ENCODE assay signal across 26 cellular contexts in the genomic region with DNA sequence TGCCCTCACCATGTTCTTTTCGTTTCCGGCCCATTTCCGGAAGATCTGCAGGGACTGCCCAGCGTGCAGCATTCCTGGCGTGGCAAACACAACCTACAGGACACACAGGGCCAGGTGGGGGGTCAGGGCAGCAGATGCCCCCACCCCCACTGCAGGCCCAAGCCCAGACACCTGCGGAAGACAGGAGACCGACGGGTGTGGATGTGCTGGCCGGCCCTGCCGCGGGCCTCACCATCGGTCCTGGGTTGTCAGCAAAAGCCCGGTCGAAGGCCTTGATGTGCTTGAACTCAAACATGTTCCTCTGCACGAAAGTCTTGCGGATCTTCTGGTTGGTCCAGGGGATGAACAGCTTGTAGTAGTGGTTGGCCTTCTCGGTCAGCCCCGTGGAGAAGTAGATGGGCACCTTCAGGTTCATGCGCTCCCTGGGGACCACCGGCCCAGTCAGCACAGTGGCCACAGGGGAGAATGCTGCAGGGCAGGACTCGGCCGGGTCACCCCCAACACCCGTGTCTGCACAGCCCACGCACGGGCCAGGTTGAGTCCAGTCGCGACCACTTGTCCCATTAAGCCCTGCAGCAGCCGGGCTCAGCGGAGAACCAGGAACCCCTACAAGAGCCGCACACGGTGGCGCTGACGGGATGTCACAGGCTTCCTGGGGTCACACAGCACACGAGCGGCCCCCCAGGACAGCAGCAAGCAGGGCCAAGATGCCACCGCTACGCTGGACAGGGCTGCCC. TPM values are rescaled to one million over a fixed set of nuclear protein-coding genes. Genes with fewer than 3 reads are reported as not detected.
DNase-seq lines count a peak whose midpoint lies in the region; ATAC-seq, FAIRE-seq and TF ChIP-seq lines count a peak whose summit lies in the region.
"Had no signal": no experiment of that assay in that cellular context is flagged by ENCODE, and none has a peak within 500 bp of the region (broad histone marks: within the 10 kb centered on the region; RNA-seq: fewer than 3 reads in every experiment).

No MANE protein-coding gene starts in this region.

- peak overlapping the region in 1 of 2 experiments; percentile 3; a peak in 1 of 4 replicates for H3K9ac ChIP-seq in K562 (ENCODE audit: insufficient read depth in 1 of 2, low read depth in 2 of 2, low read length in 2 of 2)
- H3K9ac ChIP-seq: BLaER1 treated with 17β-estradiol and CSF1 and Interleukin-3, amounts not matched to agents 10 nM and 100 nM had no signal

- CTCF ChIA-PET in CD4-positive, alpha-beta T cell (lab: Charles Lee) = no interaction called here
- CTCF ChIA-PET in K562 (lab: Yijun Ruan, JAX; ENCODE audit: low intra/inter-chr PET ratio) = no interaction called here
- CTCF ChIA-PET in activated naive CD4-positive, alpha-beta T cell treated with anti-CD3 and anti-CD28 coated beads for 36 hours (lab: Charles Lee) = interaction anchor here (0.9 kb wide), 1 partner anchor 191 kb away, joined by 3 read pairs; no protein-coding TSS in a partner anchor

- H3K27me3 Mint-ChIP-seq in CD4-positive, alpha-beta T cell = no peaks in the 10 kb centered on the region
- H3K27me3 Mint-ChIP-seq in progenitor cell of endocrine pancreas = no peaks in the 10 kb centered on the region
- H3K27me3 Mint-ChIP-seq in activated naive CD4-positive, alpha-beta T cell treated with anti-CD3 and anti-CD28 coated beads for 36 hours (ENCODE audit: low read depth) = no peaks in the 10 kb centered on the region
- H3K27me3 Mint-ChIP-seq: CD4-positive, alpha-beta memory T cell had no signal

- H3K9me1 ChIP-seq in K562 (ENCODE audit: control insufficient read depth, insufficient read depth, low read length) = no peaks in the 10 kb centered on the region

- H3K9me3 ChIP-seq in CD4-positive, alpha-beta T cell (ENCODE audit: control insufficient read depth, low read length) = no peaks in the 10 kb centered on the region
- no peaks in the 10 kb centered on the region for H3K9me3 ChIP-seq in K562 (replicated peaks; ENCODE audit: control insufficient read depth, insufficient read depth, low read depth, low read length)
- H3K9me3 ChIP-seq: A549; BLaER1 treated with 17β-estradiol and CSF1 and Interleukin-3, amounts not matched to agents 10 nM and 100 nM had no signal

- no peak overlapping the region for H3K27ac ChIP-seq in CD4-positive, alpha-beta T cell (ENCODE audit: low read depth, low read length)
- no peak overlapping the region for H3K27ac ChIP-seq in K562 (ENCODE audit: extremely low read depth, low read depth, low read length)
- H3K27ac ChIP-seq: A549; BLaER1 treated with 17β-estradiol and CSF1 and Interleukin-3, amounts not matched to agents 10 nM and 100 nM had no signal

- WGBS in K562 (ENCODE audit: insufficient coverage, low coverage, missing lambda C conversion rate) = 93% methylated on average over 37 of the region's 37 CpGs

- no peak for DNase-seq in CD4-positive, alpha-beta T cell
- no peak for DNase-seq in NB4 (ENCODE audit: low read depth)
- DNase-seq in K562 (ENCODE audit: extremely low read depth in 1 of 4, low spot score in 3 of 4) = no peak
- DNase-seq in progenitor cell of endocrine pancreas (ENCODE audit: low spot score, unreplicated experiment) = no peak
- DNase-seq in NCI-H1436 (lab: John Stamatoyannopoulos, UW) = no peak
- DNase-seq in activated naive CD4-positive, alpha-beta T cell treated with anti-CD3 and anti-CD28 coated beads for 36 hours = no peak
- DNase-seq in NCI-H2196 treated with DMSO at 0.1 percent for 48 hours (lab: John Stamatoyannopoulos, UW; ENCODE audit: unreplicated experiment) = no peak
- DNase-seq: AML-193; CD4-positive, alpha-beta memory T cell; COR-L47; DMS79; EL; GDM1; KBM-7; NCI-H1694; NCI-H2029 treated with DMSO at 0.1 percent for 48 hours; NCI-H2227 treated with DMSO at 0.1 percent for 48 hours; NCI-H69; SHP77 treated with DMSO at 0.1 percent for 48 hours; SW 1271 had no signal

- peak overlapping the region; percentile 45 for H3K4me3 Mint-ChIP-seq in CD4-positive, alpha-beta T cell
- no peak overlapping the region for H3K4me3 Mint-ChIP-seq in progenitor cell of endocrine pancreas (ENCODE audit: low read depth)
- H3K4me3 Mint-ChIP-seq in activated naive CD4-positive, alpha-beta T cell treated with anti-CD3 and anti-CD28 coated beads for 36 hours = no peak overlapping the region

- peaks cover 24 to 88% of the 10 kb centered on the region in 2 experiments for H3K4me1 ChIP-seq in K562 (replicated peaks in 1 of 2; ENCODE audit: control insufficient read depth in 2 of 2, insufficient read depth in 2 of 2, low read length in 2 of 2)

- no peak overlapping the region for H3K4me3 ChIP-seq in NB4 (ENCODE audit: low read depth, low read length)
- H3K4me3 ChIP-seq in K562 = no peak overlapping the region
- H3K4me3 ChIP-seq: A549; BLaER1 treated with 17β-estradiol and CSF1 and Interleukin-3, amounts not matched to agents 10 nM and 100 nM had no signal

- H2AFZ ChIP-seq in K562 (ENCODE audit: low read depth, low read length) = no peak overlapping the region

- H3K9me3 Mint-ChIP-seq in CD4-positive, alpha-beta T cell = no peaks in the 10 kb centered on the region
- H3K9me3 Mint-ChIP-seq in progenitor cell of endocrine pancreas (ENCODE audit: low read depth) = no peaks in the 10 kb centered on the region
- no peaks in the 10 kb centered on the region for H3K9me3 Mint-ChIP-seq in activated naive CD4-positive, alpha-beta T cell treated with anti-CD3 and anti-CD28 coated beads for 36 hours
- H3K9me3 Mint-ChIP-seq: CD4-positive, alpha-beta memory T cell had no signal

- H4K20me1 ChIP-seq in K562 (replicated peaks; ENCODE audit: control insufficient read depth, insufficient read depth, low read length) = peaks cover 11% of the 10 kb centered on the region

- H3K27me3 ChIP-seq in CD4-positive, alpha-beta T cell (ENCODE audit: control insufficient read depth, insufficient read depth, low read length) = no peaks in the 10 kb centered on the region
- no peaks in the 10 kb centered on the region for H3K27me3 ChIP-seq in K562 (ENCODE audit: control insufficient read depth in 2 of 2, insufficient read depth in 2 of 2, low read length in 2 of 2)
- H3K27me3 ChIP-seq: BLaER1 treated with 17β-estradiol and CSF1 and Interleukin-3, amounts not matched to agents 10 nM and 100 nM had no signal

- intact Hi-C loops in CD4-positive, alpha-beta T cell (cut with DNase I, micrococcal nuclease) = no loop called here
- intact Hi-C loops in K562 (cut with micrococcal nuclease) = no loop called here
- intact Hi-C loops in activated naive CD4-positive, alpha-beta T cell treated with anti-CD3 and anti-CD28 coated beads for 36 hours (cut with micrococcal nuclease) = no loop called here

- POLR2A ChIA-PET in CD4-positive, alpha-beta T cell (lab: Charles Lee) = no interaction called here
- POLR2A ChIA-PET in K562 (lab: Yijun Ruan, JAX) = interaction anchor here (0.6 to 2.4 kb wide), 6 partner anchors 9 to 128 kb away, joined by 3 to 9 read pairs (median 4); no protein-coding TSS in a partner anchor

- TF ChIP-seq RAD21 in K562 (CRISPR knock-in tag; conservative IDR thresholded peaks at IDR 0.05 in 1 of 2, IDR thresholded peaks at IDR 0.05 in 1 of 2) = no peak

- H3K27ac Mint-ChIP-seq in CD4-positive, alpha-beta T cell = no peak overlapping the region
- H3K27ac Mint-ChIP-seq in progenitor cell of endocrine pancreas = peak overlapping the region; percentile 62
- no peak overlapping the region for H3K27ac Mint-ChIP-seq in activated naive CD4-positive, alpha-beta T cell treated with anti-CD3 and anti-CD28 coated beads for 36 hours

- H3K4me2 ChIP-seq in K562 (ENCODE audit: insufficient read depth, low read length) = no peak overlapping the region
- H3K4me2 ChIP-seq: A549; BLaER1 treated with 17β-estradiol and CSF1 and Interleukin-3, amounts not matched to agents 10 nM and 100 nM had no signal

- peak; percentile 6 for TF ChIP-seq POLR2A in NB4 (IDR thresholded peaks at IDR 0.05; ENCODE audit: extremely low read depth, insufficient read length)
- TF ChIP-seq POLR2A in K562 (conservative IDR thresholded peaks at IDR 0.05) = no peak; the same call in 1 of the 2 replicates

- in situ Hi-C loops in K562 (cut with MboI) = no loop called here

- H3K79me2 ChIP-seq in K562 (ENCODE audit: control insufficient read depth, insufficient read depth, low read length) = peaks cover 37% of the 10 kb centered on the region

- no peak for FAIRE-seq in K562 (lab: Jason Lieb, UNC)
- FAIRE-seq: A549, GM12891, H54 had no signal

- ATAC-seq in CD4-positive, alpha-beta T cell (ENCODE audit: poor library complexity) = no peak
- no peak for ATAC-seq in K562
- ATAC-seq: A549, Panc1 had no signal

- peaks cover 4% of the 10 kb centered on the region for H3K4me1 Mint-ChIP-seq in CD4-positive, alpha-beta T cell (ENCODE audit: low read depth)
- H3K4me1 Mint-ChIP-seq in progenitor cell of endocrine pancreas (ENCODE audit: low read depth) = peaks cover 1% of the 10 kb centered on the region
- H3K4me1 Mint-ChIP-seq in activated naive CD4-positive, alpha-beta T cell treated with anti-CD3 and anti-CD28 coated beads for 36 hours (ENCODE audit: low read depth) = peaks cover 5% of the 10 kb centered on the region

- peaks cover 86% of the 10 kb centered on the region for H3K36me3 ChIP-seq in K562 (ENCODE audit: control insufficient read depth, insufficient read depth, low read length)

- BruUV-seq in K562 (replicated peaks; lab: Mats Ljungman, UMichigan) = no TSS peak

- peaks cover 27% of the 10 kb centered on the region for H3K36me3 Mint-ChIP-seq in CD4-positive, alpha-beta T cell (ENCODE audit: low read depth)
- H3K36me3 Mint-ChIP-seq in progenitor cell of endocrine pancreas (ENCODE audit: insufficient read depth) = peaks cover 2% of the 10 kb centered on the region
- peaks cover 8% of the 10 kb centered on the region for H3K36me3 Mint-ChIP-seq in activated naive CD4-positive, alpha-beta T cell treated with anti-CD3 and anti-CD28 coated beads for 36 hours (ENCODE audit: low read depth)

- TF ChIP-seq EP300 in K562 (IDR thresholded peaks at IDR 0.05; ENCODE audit: low read length) = no peak

- TF ChIP-seq CTCF in CD4-positive, alpha-beta T cell (IDR thresholded peaks at IDR 0.05) = no peak
- TF ChIP-seq CTCF in NB4 (IDR thresholded peaks at IDR 0.05; ENCODE audit: low read depth, low read length) (no peak), K562 (IDR thresholded peaks at IDR 0.05 in 2 of 3, conservative IDR thresholded peaks at IDR 0.05 in 1 of 3; ENCODE audit: insufficient read depth in 2 of 3, low read depth in 1 of 3, low read length in 3 of 3) (no peak), progenitor cell of endocrine pancreas (IDR thresholded peaks at IDR 0.05; ENCODE audit: unreplicated experiment) (no peak)

RNA-seq across cellular contexts. Expression of a gene that starts 5.3 kb away (rescaled TPM):
- 10 to 100 TPM; 18.1 to 19.2 TPM for total RNA-seq in CD4-positive, alpha-beta T cell
- total RNA-seq in K562 (2011; cell fraction: chromatin; rRNA removed; ENCODE audit: low replicate concordance) = 13.3 and 63.1 TPM in 2 replicates
- total RNA-seq in K562 (2011; cell fraction: nucleolus; rRNA removed) = 74.5 and 90.1 TPM in 2 replicates
- 23.2 and 31.2 TPM in 2 replicates for total RNA-seq in K562 (2011; cell fraction: nucleoplasm; rRNA removed)
- total RNA-seq in K562 (2014; rRNA removed) (86.9 and 103 TPM in 2 replicates), K562 (2014; rRNA removed; fragmentation: Illumina TruSeq; extraction: Trizol) (5.6 and 7.0 TPM in 2 replicates), K562 (2015; rRNA removed; fragmentation: Illumina TruSeq; extraction: Trizol) (29.7 and 31.4 TPM in 2 replicates), K562 (2021) (80.1 and 83.0 TPM in 2 replicates), progenitor cell of endocrine pancreas (13.8 and 17.9 TPM in 2 replicates)
- polyA plus RNA-seq in K562 (2011; rRNA removed) (13.6 and 22.4 TPM in 2 replicates), K562 (2014; fragmentation: Illumina TruSeq; extraction: Trizol) (10.5 and 25.1 TPM in 2 replicates), K562 (2014; fragmentation: Nextera tagmentation; extraction: Ambion mirVana) (1 to 10 TPM in 1 of 2 experiments, under 1 TPM in 1; 0.62 to 1.7 TPM), K562 (2014; rRNA removed) (68.5 and 76.0 TPM in 2 replicates)
- polyA plus RNA-seq in K562 (2011; cell fraction: cytosol; rRNA removed) = 29.8 and 137 TPM in 2 replicates
- 41.7 and 71.9 TPM in 2 replicates for polyA plus RNA-seq in K562 (2011; cell fraction: nucleus; rRNA removed)
- 35.1 and 53.3 TPM in 2 replicates for polyA plus RNA-seq in K562 (2012)
- polyA minus RNA-seq in K562 (2011; rRNA and poly(A)+ RNA removed) = 3.5 and 5.7 TPM in 2 replicates
- polyA minus RNA-seq in K562 (2011; cell fraction: cytosol; rRNA and poly(A)+ RNA removed) = 22.0 and 25.8 TPM in 2 replicates
- 33.5 and 38.2 TPM in 2 replicates for polyA minus RNA-seq in K562 (2011; cell fraction: nucleus; rRNA and poly(A)+ RNA removed)
- total RNA-seq in activated naive CD4-positive, alpha-beta T cell treated with anti-CD3 and anti-CD28 coated beads for 36 hours = 10 to 100 TPM; 17.0 to 17.6 TPM

RNA-seq across cellular contexts. Expression of a gene that starts 5.9 kb away (rescaled TPM):
- total RNA-seq in CD4-positive, alpha-beta T cell = 10 to 100 TPM; 45.3 to 46.4 TPM
- total RNA-seq in K562 (2011; cell fraction: chromatin; rRNA removed; ENCODE audit: low replicate concordance) = 140 and 407 TPM in 2 replicates
- total RNA-seq in K562 (2011; cell fraction: nucleolus; rRNA removed) = 278 and 333 TPM in 2 replicates
- total RNA-seq in K562 (2011; cell fraction: nucleoplasm; rRNA removed) = 136 and 156 TPM in 2 replicates
- total RNA-seq in K562 (2014; rRNA removed) = 29.6 and 33.3 TPM in 2 replicates
- total RNA-seq in K562 (2014; rRNA removed; fragmentation: Illumina TruSeq; extraction: Trizol) = 1.9 and 3.5 TPM in 2 replicates
- 14.0 and 15.2 TPM in 2 replicates for total RNA-seq in K562 (2015; rRNA removed; fragmentation: Illumina TruSeq; extraction: Trizol)
- 44.1 and 49.0 TPM in 2 replicates for total RNA-seq in K562 (2021)
- 12.0 and 27.1 TPM in 2 replicates for polyA plus RNA-seq in K562 (2011; rRNA removed)
- 8.5 and 20.8 TPM in 2 replicates for polyA plus RNA-seq in K562 (2011; cell fraction: cytosol; rRNA removed)
- 346 and 462 TPM in 2 replicates for polyA plus RNA-seq in K562 (2011; cell fraction: nucleus; rRNA removed)
- 38.9 and 49.6 TPM in 2 replicates for polyA plus RNA-seq in K562 (2012)
- 7.2 and 11.8 TPM in 2 replicates for polyA plus RNA-seq in K562 (2014; fragmentation: Illumina TruSeq; extraction: Trizol)
- under 1 TPM; 0.01 to 0.06 TPM for polyA plus RNA-seq in K562 (2014; fragmentation: Nextera tagmentation; extraction: Ambion mirVana)
- polyA plus RNA-seq in K562 (2014; rRNA removed) = 43.8 and 44.8 TPM in 2 replicates
- 6.3 and 10.7 TPM in 2 replicates for polyA minus RNA-seq in K562 (2011; rRNA and poly(A)+ RNA removed)
- polyA minus RNA-seq in K562 (2011; cell fraction: cytosol; rRNA and poly(A)+ RNA removed) = 13.7 and 15.3 TPM in 2 replicates
- 42.4 and 46.1 TPM in 2 replicates for polyA minus RNA-seq in K562 (2011; cell fraction: nucleus; rRNA and poly(A)+ RNA removed)
- 111 and 124 TPM in 2 replicates for total RNA-seq in progenitor cell of endocrine pancreas
- 10 to 100 TPM; 24.1 to 25.3 TPM for total RNA-seq in activated naive CD4-positive, alpha-beta T cell treated with anti-CD3 and anti-CD28 coated beads for 36 hours

RNA-seq across cellular contexts. Expression of a gene that starts 10.8 kb away (rescaled TPM):
- total RNA-seq in CD4-positive, alpha-beta T cell = 100 to 1,000 TPM; 130 to 137 TPM
- total RNA-seq in K562 (2011; cell fraction: chromatin; rRNA removed; ENCODE audit: low replicate concordance) = 317 and 866 TPM in 2 replicates
- 565 and 578 TPM in 2 replicates for total RNA-seq in K562 (2011; cell fraction: nucleolus; rRNA removed)
- total RNA-seq in K562 (2011; cell fraction: nucleoplasm; rRNA removed) = 402 and 440 TPM in 2 replicates
- total RNA-seq in K562 (2014; rRNA removed) = 151 and 179 TPM in 2 replicates
- 62.1 and 77.4 TPM in 2 replicates for total RNA-seq in K562 (2014; rRNA removed; fragmentation: Illumina TruSeq; extraction: Trizol)
- total RNA-seq in K562 (2015; rRNA removed; fragmentation: Illumina TruSeq; extraction: Trizol) = 85.4 and 88.8 TPM in 2 replicates
- total RNA-seq in K562 (2021) = 153 and 164 TPM in 2 replicates
- polyA plus RNA-seq in K562 (2011; rRNA removed) = 110 and 164 TPM in 2 replicates
- 195 and 300 TPM in 2 replicates for polyA plus RNA-seq in K562 (2011; cell fraction: cytosol; rRNA removed)
- 663 and 798 TPM in 2 replicates for polyA plus RNA-seq in K562 (2011; cell fraction: nucleus; rRNA removed)
- 151 and 204 TPM in 2 replicates for polyA plus RNA-seq in K562 (2012)
- polyA plus RNA-seq in K562 (2014; fragmentation: Illumina TruSeq; extraction: Trizol) = 143 and 151 TPM in 2 replicates
- 10 to 100 TPM in 1 of 2 experiments, 1 to 10 TPM in 1; 3.6 to 11.8 TPM for polyA plus RNA-seq in K562 (2014; fragmentation: Nextera tagmentation; extraction: Ambion mirVana)
- polyA plus RNA-seq in K562 (2014; rRNA removed) = 183 TPM in 2 replicates
- polyA minus RNA-seq in K562 (2011; rRNA and poly(A)+ RNA removed) = 68.4 and 103 TPM in 2 replicates
- 79.6 and 101 TPM in 2 replicates for polyA minus RNA-seq in K562 (2011; cell fraction: cytosol; rRNA and poly(A)+ RNA removed)
- polyA minus RNA-seq in K562 (2011; cell fraction: nucleus; rRNA and poly(A)+ RNA removed) = 108 and 123 TPM in 2 replicates
- total RNA-seq in progenitor cell of endocrine pancreas = 163 and 177 TPM in 2 replicates
- total RNA-seq in activated naive CD4-positive, alpha-beta T cell treated with anti-CD3 and anti-CD28 coated beads for 36 hours = 100 to 1,000 TPM; 117 to 118 TPM

RNA-seq across cellular contexts. Expression of a gene that starts 10.9 kb away (rescaled TPM):
- total RNA-seq in CD4-positive, alpha-beta T cell = 10 to 100 TPM; 11.6 to 12.9 TPM
- 3.4 and 22.1 TPM in 2 replicates for total RNA-seq in K562 (2011; cell fraction: chromatin; rRNA removed; ENCODE audit: low replicate concordance)
- total RNA-seq in K562 (2011; cell fraction: nucleolus; rRNA removed) = 31.8 and 32.0 TPM in 2 replicates
- total RNA-seq in K562 (2011; cell fraction: nucleoplasm; rRNA removed) = 11.2 and 13.9 TPM in 2 replicates
- 21.6 and 33.4 TPM in 2 replicates for total RNA-seq in K562 (2014; rRNA removed)
- 3.0 and 3.5 TPM in 2 replicates for total RNA-seq in K562 (2014; rRNA removed; fragmentation: Illumina TruSeq; extraction: Trizol)
- total RNA-seq in K562 (2015; rRNA removed; fragmentation: Illumina TruSeq; extraction: Trizol) = 8.4 and 10.1 TPM in 2 replicates
- 25.4 and 25.8 TPM in 2 replicates for total RNA-seq in K562 (2021)
- 3.5 and 5.7 TPM in 2 replicates for polyA plus RNA-seq in K562 (2011; rRNA removed)
- 7.2 and 32.1 TPM in 2 replicates for polyA plus RNA-seq in K562 (2011; cell fraction: cytosol; rRNA removed)
- 5.6 and 10.3 TPM in 2 replicates for polyA plus RNA-seq in K562 (2011; cell fraction: nucleus; rRNA removed)
- 14.5 and 17.3 TPM in 2 replicates for polyA plus RNA-seq in K562 (2012)
- 2.7 and 9.1 TPM in 2 replicates for polyA plus RNA-seq in K562 (2014; fragmentation: Illumina TruSeq; extraction: Trizol)
- under 1 TPM; 0.11 to 0.20 TPM for polyA plus RNA-seq in K562 (2014; fragmentation: Nextera tagmentation; extraction: Ambion mirVana)
- 12.4 and 12.9 TPM in 2 replicates for polyA plus RNA-seq in K562 (2014; rRNA removed)
- polyA minus RNA-seq in K562 (2011; rRNA and poly(A)+ RNA removed) = 2.1 and 2.4 TPM in 2 replicates
- 9.2 and 12.1 TPM in 2 replicates for polyA minus RNA-seq in K562 (2011; cell fraction: cytosol; rRNA and poly(A)+ RNA removed)
- 14.0 and 17.8 TPM in 2 replicates for polyA minus RNA-seq in K562 (2011; cell fraction: nucleus; rRNA and poly(A)+ RNA removed)
- total RNA-seq in progenitor cell of endocrine pancreas = 16.8 and 17.5 TPM in 2 replicates
- 1 to 10 TPM; 5.6 to 5.7 TPM for total RNA-seq in activated naive CD4-positive, alpha-beta T cell treated with anti-CD3 and anti-CD28 coated beads for 36 hours

RNA-seq across cellular contexts. Expression of a gene that starts 17.4 kb away (rescaled TPM):
- total RNA-seq in CD4-positive, alpha-beta T cell = 1 to 10 TPM; 3.3 to 3.4 TPM
- total RNA-seq in K562 (2011; cell fraction: chromatin; rRNA removed; ENCODE audit: low replicate concordance) = 0.19 and 0.58 TPM in 2 replicates
- total RNA-seq in K562 (2011; cell fraction: nucleolus; rRNA removed) = 0.53 and 0.67 TPM in 2 replicates
- 0.15 and 0.23 TPM in 2 replicates for total RNA-seq in K562 (2011; cell fraction: nucleoplasm; rRNA removed)
- total RNA-seq in K562 (2014; rRNA removed) (0.12 TPM in 1 of 2 replicates, not detected in the other), K562 (2014; rRNA removed; fragmentation: Illumina TruSeq; extraction: Trizol) (not detected in 2 replicates), K562 (2015; rRNA removed; fragmentation: Illumina TruSeq; extraction: Trizol) (0.04 TPM in 1 of 2 replicates, not detected in the other), K562 (2021) (0.07 and 0.09 TPM in 2 replicates), progenitor cell of endocrine pancreas (1.1 and 1.2 TPM in 2 replicates)
- polyA plus RNA-seq in K562 (2011; rRNA removed) (0.05 TPM in 1 of 2 replicates, not detected in the other), K562 (2014; fragmentation: Illumina TruSeq; extraction: Trizol) (not detected in 2 replicates), K562 (2014; fragmentation: Nextera tagmentation; extraction: Ambion mirVana) (not detected), K562 (2014; rRNA removed) (0.03 and 0.13 TPM in 2 replicates)
- polyA plus RNA-seq in K562 (2011; cell fraction: cytosol; rRNA removed) = 0.03 and 0.06 TPM in 2 replicates
- 0.25 and 0.31 TPM in 2 replicates for polyA plus RNA-seq in K562 (2011; cell fraction: nucleus; rRNA removed)
- 0.26 and 0.37 TPM in 2 replicates for polyA plus RNA-seq in K562 (2012)
- polyA minus RNA-seq in K562 (2011; rRNA and poly(A)+ RNA removed) = not detected in 2 replicates
- not detected in 2 replicates for polyA minus RNA-seq in K562 (2011; cell fraction: cytosol; rRNA and poly(A)+ RNA removed)
- 0.13 and 0.22 TPM in 2 replicates for polyA minus RNA-seq in K562 (2011; cell fraction: nucleus; rRNA and poly(A)+ RNA removed)
- total RNA-seq in activated naive CD4-positive, alpha-beta T cell treated with anti-CD3 and anti-CD28 coated beads for 36 hours = under 1 TPM; 0.10 to 0.14 TPM
- total RNA-seq: MCF 10A had no signal
